Comparison of ENCODE assay signal across 8 cellular contexts in the genomic region with DNA sequence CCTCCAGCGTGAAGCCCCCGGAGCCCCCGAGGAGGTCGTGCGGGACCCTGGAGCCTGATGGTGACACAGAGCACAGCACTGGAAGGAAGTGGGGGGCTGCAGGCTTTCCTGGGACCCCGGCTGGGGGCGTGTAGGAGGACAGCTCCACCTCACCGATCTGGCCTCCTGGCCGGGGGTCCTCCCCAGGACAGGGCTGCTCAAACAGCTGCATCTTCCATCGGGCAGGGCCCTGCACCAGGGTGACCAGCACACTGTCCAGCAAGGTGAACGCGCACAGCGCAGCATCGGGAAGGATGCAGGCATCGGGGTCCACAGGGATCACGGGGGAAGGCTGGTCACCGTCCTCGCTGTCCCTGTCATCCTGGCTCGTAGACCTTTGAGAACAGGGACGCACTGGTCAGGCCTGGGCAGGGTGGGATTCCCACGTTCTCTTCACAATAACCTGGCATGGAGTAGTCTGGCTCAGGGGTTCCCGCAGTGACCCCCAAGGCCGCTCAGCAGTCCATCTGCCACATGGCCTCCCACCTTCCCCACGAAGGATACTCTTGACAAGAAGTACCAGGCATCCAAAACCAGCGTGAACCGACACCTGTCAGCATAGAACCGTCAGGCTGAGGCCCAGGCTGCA. TPM values are rescaled to one million over a fixed set of nuclear protein-coding genes. Genes with fewer than 3 reads are reported as not detected.
A peak's percentile ranks its signal among the peaks of the same experiment; 100 is the strongest.
DNase-seq lines count a peak whose midpoint lies in the region; ATAC-seq, FAIRE-seq and TF ChIP-seq lines count a peak whose summit lies in the region.

No MANE protein-coding gene starts in this region.

- H3K14ac ChIP-seq in H9 (ENCODE audit: insufficient read depth, low read length): no peak overlapping the region

- H3K4me3 ChIP-seq in gastrocnemius medialis: peak overlapping the region; percentile 86 to 92 (median 90)

- no peak overlapping the region for H2AK5ac ChIP-seq in H9 (ENCODE audit: insufficient read length, low read length)

- no peak overlapping the region for H4K8ac ChIP-seq in H9 (replicated peaks; ENCODE audit: insufficient read length, low read depth, low read length)

- no peak overlapping the region for H4K91ac ChIP-seq in H9 (ENCODE audit: insufficient read length, low read depth, low read length)

- H2BK5ac ChIP-seq in H9 (ENCODE audit: insufficient read length, low read length): no peak overlapping the region

- no CpG with 5 or more reads among the region's 27 CpGs for WGBS in H9 (ENCODE audit: extremely low coverage, insufficient read length, low lambda C conversion rate)

- H3K79me2 ChIP-seq in H9 (ENCODE audit: insufficient read depth, low read length): peaks cover 2% of the 10 kb centered on the region; the same call in 1 of the 2 replicates

- TF ChIP-seq POLR2A in gastrocnemius medialis (IDR thresholded peaks at IDR 0.05): no peak
- no peak for TF ChIP-seq POLR2A in H54 (IDR thresholded peaks at IDR 0.05; ENCODE audit: low read depth, low read length)

- no peak for DNase-seq in H9
- no peak for DNase-seq in activated CD4-positive, alpha-beta memory T cell treated with anti-CD3 and anti-CD28 coated beads for 36 hours
- DNase-seq in left cardiac atrium: peak; percentile 24
- DNase-seq in gastrocnemius medialis: no peak
- no peak for DNase-seq in KG1 (lab: John Stamatoyannopoulos, UW)
- no peak for DNase-seq in H54 (ENCODE audit: insufficient read length, low spot score)

- H3K9me3 Mint-ChIP-seq in H9: no peaks in the 10 kb centered on the region; a peak in 1 of 5 replicates
- H3K9me3 Mint-ChIP-seq in activated CD4-positive, alpha-beta memory T cell treated with anti-CD3 and anti-CD28 coated beads for 36 hours: no peaks in the 10 kb centered on the region

- in situ Hi-C loops in gastrocnemius medialis (cut with MboI; ENCODE audit: low sequenced_read_pairs in 4 of 4): no loop called here

- no peak overlapping the region for H3K18ac ChIP-seq in H9 (ENCODE audit: insufficient read length, low read depth, low read length)

- H3K27me3 Mint-ChIP-seq in H9 (ENCODE audit: low read depth): no peaks in the 10 kb centered on the region
- no peaks in the 10 kb centered on the region for H3K27me3 Mint-ChIP-seq in activated CD4-positive, alpha-beta memory T cell treated with anti-CD3 and anti-CD28 coated beads for 36 hours

- no peak overlapping the region for H3T11ph ChIP-seq in H9 (ENCODE audit: low read length)

- peaks cover 16% of the 10 kb centered on the region in 2 experiments for H3K4me1 Mint-ChIP-seq in H9
- H3K4me1 Mint-ChIP-seq in activated CD4-positive, alpha-beta memory T cell treated with anti-CD3 and anti-CD28 coated beads for 36 hours (ENCODE audit: low read depth): peaks cover 33% of the 10 kb centered on the region

- H3K36me3 ChIP-seq in gastrocnemius medialis: peaks cover 0 to 39% of the 10 kb centered on the region in 2 donors

- no peak overlapping the region for H2BK120ac ChIP-seq in H9 (ENCODE audit: low read depth, low read length, poor library complexity, severe bottlenecking)

- no peaks in the 10 kb centered on the region for H3K9me3 ChIP-seq in H9 (ENCODE audit: control insufficient read depth, low read depth, low read length)
- H3K9me3 ChIP-seq in gastrocnemius medialis: no peaks in the 10 kb centered on the region

- CTCF ChIA-PET in activated CD4-positive, alpha-beta memory T cell treated with anti-CD3 and anti-CD28 coated beads for 36 hours (lab: Charles Lee): interaction anchor here (1.0 to 2.1 kb wide), 2 partner anchors 32 to 66 kb away, joined by 4 to 6 read pairs; no protein-coding TSS in a partner anchor

- ATAC-seq in left cardiac atrium (no peak), gastrocnemius medialis (no peak), GM18519 (IDR thresholded peaks at IDR 0.05; ENCODE audit: low FRiP score, unreplicated experiment) (no peak), GM18909 (IDR thresholded peaks at IDR 0.05; ENCODE audit: poor library complexity, unreplicated experiment) (no peak)

- H3K23me2 ChIP-seq in H9 (ENCODE audit: insufficient read length, low read depth, low read length, poor library complexity, severe bottlenecking): peaks cover 10% of the 10 kb centered on the region

- H4K5ac ChIP-seq in H9 (ENCODE audit: insufficient read length, low read depth, low read length): no peak overlapping the region

- H3K27ac Mint-ChIP-seq in H9: peak overlapping the region in 1 of 3 experiments; percentile 4; a peak in 1 of 7 replicates
- peak overlapping the region; percentile 70 for H3K27ac Mint-ChIP-seq in activated CD4-positive, alpha-beta memory T cell treated with anti-CD3 and anti-CD28 coated beads for 36 hours

- no peak overlapping the region for H3K4ac ChIP-seq in H9 (ENCODE audit: low read depth, low read length)

- no peaks in the 10 kb centered on the region for H4K20me1 ChIP-seq in H9 (ENCODE audit: control insufficient read depth, insufficient read depth, insufficient read length)

- no peak overlapping the region for H2AFZ ChIP-seq in H9 (ENCODE audit: low read length)

- H3K27ac ChIP-seq in H9 (ENCODE audit: insufficient read length, low read depth, low read length): no peak overlapping the region
- peak overlapping the region; percentile 90 to 92 (median 90) for H3K27ac ChIP-seq in gastrocnemius medialis

- TF ChIP-seq CTCF in H9 (conservative IDR thresholded peaks at IDR 0.05) (no peak), gastrocnemius medialis (IDR thresholded peaks at IDR 0.05 in 4 of 5, conservative IDR thresholded peaks at IDR 0.05 in 1 of 5) (no peak)

- H2BK20ac ChIP-seq in H9 (ENCODE audit: low read depth, low read length, poor library complexity, severe bottlenecking): no peak overlapping the region

- H3K79me1 ChIP-seq in H9 (ENCODE audit: insufficient read depth, low read depth, low read length, poor library complexity, severe bottlenecking): peaks cover 5% of the 10 kb centered on the region

- no peak overlapping the region for H3K9ac ChIP-seq in H9 (ENCODE audit: extremely low read depth, insufficient read length, low read length)

- peaks cover 3% of the 10 kb centered on the region; the same call in 1 of the 2 replicates for H3K4me1 ChIP-seq in H9 (ENCODE audit: insufficient read depth, low read length)
- peaks cover 17 to 30% of the 10 kb centered on the region in 2 donors for H3K4me1 ChIP-seq in gastrocnemius medialis

- intact Hi-C loops in activated CD4-positive, alpha-beta memory T cell treated with anti-CD3 and anti-CD28 coated beads for 36 hours (cut with micrococcal nuclease): no loop called here
- intact Hi-C loops in left cardiac atrium (cut with DNase I): loop anchor here in 1 of 2 donors (5.0 kb wide), 1 partner anchor 34 kb away; no protein-coding TSS in a partner anchor
- intact Hi-C loops in gastrocnemius medialis (cut with DNase I; ENCODE audit: low total_unique reads): loop anchor here (5.0 kb wide), 1 partner anchor 39 kb away; a partner anchor contains a TSS

- H3K27me3 ChIP-seq in H9 (ENCODE audit: insufficient read depth, low read length): no peaks in the 10 kb centered on the region
- H3K27me3 ChIP-seq in gastrocnemius medialis: no peaks in the 10 kb centered on the region

- H3K23ac ChIP-seq in H9 (ENCODE audit: insufficient read length, low read depth, low read length): no peak overlapping the region

- H3K4me2 ChIP-seq in H9 (ENCODE audit: insufficient read depth, insufficient read length, low read length): peak overlapping the region; percentile 39

- H2BK12ac ChIP-seq in H9 (ENCODE audit: insufficient read length, low read depth, low read length): no peak overlapping the region

- peaks cover 18 to 50% (median 46%) of the 10 kb centered on the region in 3 experiments; a peak in 6 of 7 replicates for H3K36me3 Mint-ChIP-seq in H9 (ENCODE audit: insufficient read depth in 1 of 3, low read depth in 3 of 3)
- H3K36me3 Mint-ChIP-seq in activated CD4-positive, alpha-beta memory T cell treated with anti-CD3 and anti-CD28 coated beads for 36 hours: peaks cover 20% of the 10 kb centered on the region

- peak overlapping the region; percentile 84 to 90 for H3K4me3 Mint-ChIP-seq in H9
- peak overlapping the region; percentile 83 for H3K4me3 Mint-ChIP-seq in activated CD4-positive, alpha-beta memory T cell treated with anti-CD3 and anti-CD28 coated beads for 36 hours

- H3K56ac ChIP-seq in H9 (ENCODE audit: insufficient read length, low read depth, low read length): no peak overlapping the region

- no peak for FAIRE-seq in H54 (lab: Jason Lieb, UNC)

- no peak overlapping the region for H2BK15ac ChIP-seq in H9 (ENCODE audit: low read depth, low read length)

- POLR2A ChIA-PET in activated CD4-positive, alpha-beta memory T cell treated with anti-CD3 and anti-CD28 coated beads for 36 hours (lab: Charles Lee): interaction anchor here (1.1 to 1.5 kb wide), 2 partner anchors 40 to 152 kb away, joined by 3 read pairs; a partner anchor contains a TSS

RNA-seq across cellular contexts. Expression of a gene that starts 1.2 kb away (rescaled TPM):
- total RNA-seq in H9 (2021): 54.0 and 54.8 TPM in 2 replicates
- 10 to 100 TPM; 33.5 to 39.7 TPM for total RNA-seq in activated CD4-positive, alpha-beta memory T cell treated with anti-CD3 and anti-CD28 coated beads for 36 hours
- 10 to 100 TPM; 11.6 to 15.7 TPM for total RNA-seq in left cardiac atrium
- 10 to 100 TPM; 14.4 to 27.9 (median 15.6) TPM for total RNA-seq in gastrocnemius medialis

RNA-seq across cellular contexts. Expression of a gene that starts 22.8 kb away (rescaled TPM):
- 1.0 and 1.6 TPM in 2 replicates for total RNA-seq in H9 (2021)
- total RNA-seq in activated CD4-positive, alpha-beta memory T cell treated with anti-CD3 and anti-CD28 coated beads for 36 hours: under 1 TPM; 0.33 to 0.46 TPM
- under 1 TPM; 0.38 to 0.39 TPM for total RNA-seq in left cardiac atrium
- total RNA-seq in gastrocnemius medialis: under 1 TPM in 2 of 4 donors, not detected in 2; 0.20 to 0.46 TPM

RNA-seq across cellular contexts. Expression of a gene that starts 38.3 kb away (rescaled TPM):
- total RNA-seq in H9 (2021) (4,136 and 4,160 TPM in 2 replicates), left cardiac atrium (1,000 to 10,000 TPM in 1 of 2 donors, 100 to 1,000 TPM in 1; 663 to 1,095 TPM), gastrocnemius medialis (100 to 1,000 TPM; 322 to 934 (median 415) TPM)
- 1,000 to 10,000 TPM; 3,773 to 3,928 TPM for total RNA-seq in activated CD4-positive, alpha-beta memory T cell treated with anti-CD3 and anti-CD28 coated beads for 36 hours
